In the genomic region with DNA sequence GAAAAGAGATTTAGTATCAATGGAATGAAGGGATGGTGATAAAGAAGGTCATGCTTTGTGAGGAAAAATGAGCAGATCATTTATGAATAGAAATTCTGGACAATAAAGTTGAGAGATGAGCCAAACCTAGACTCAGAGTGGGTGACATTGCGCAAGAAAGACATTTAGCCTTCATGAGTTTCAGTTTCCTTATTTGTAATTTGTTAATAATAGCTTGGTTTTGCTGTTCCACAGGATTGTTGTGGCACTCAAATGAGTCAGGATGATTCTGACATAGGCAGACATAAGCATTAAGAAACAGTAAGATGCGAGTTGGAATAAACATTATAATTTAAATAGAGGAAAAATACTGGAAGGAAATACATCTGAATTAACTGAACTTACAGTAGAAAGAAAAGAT, we compare ENCODE assay signal across 8 cellular contexts. TPM values are rescaled to one million over a fixed set of nuclear protein-coding genes. Genes with fewer than 3 reads are reported as not detected.
A peak's percentile ranks its signal among the peaks of the same experiment; 100 is the strongest.
DNase-seq lines count a peak whose midpoint lies in the region; ATAC-seq and TF ChIP-seq lines count a peak whose summit lies in the region.

No MANE protein-coding gene starts in this region.

- no peak overlapping the region for H3K27ac ChIP-seq in mesendoderm (ENCODE audit: low read depth, low read length)
- no peak overlapping the region for H3K27ac ChIP-seq in transverse colon
- H3K27ac ChIP-seq in ascending aorta, result no peak overlapping the region

- H2BK120ac ChIP-seq in mesendoderm (ENCODE audit: low read depth, low read length), result no peak overlapping the region

- no peak for TF ChIP-seq POLR2A in transverse colon (IDR thresholded peaks at IDR 0.05)

- in situ Hi-C loops in transverse colon (cut with MboI; ENCODE audit: low pct_ligation_motif_present in 1 of 4, low pct_unique_long_range_greater_than_20kb in 1 of 4, low sequenced_read_pairs in 3 of 4), result no loop called here

- H3K79me1 ChIP-seq in mesendoderm (ENCODE audit: low read length), result no peaks in the 10 kb centered on the region

- H2AK5ac ChIP-seq in mesendoderm (ENCODE audit: low read length), result no peak overlapping the region

- no peak overlapping the region for H3K4me3 ChIP-seq in kidney epithelial cell (ENCODE audit: low read depth, low read length)
- no peak overlapping the region for H3K4me3 ChIP-seq in H7 (ENCODE audit: insufficient read depth, low read depth, low read length)
- no peak overlapping the region for H3K4me3 ChIP-seq in mesendoderm (ENCODE audit: low read length)
- H3K4me3 ChIP-seq in transverse colon, result no peak overlapping the region
- no peak overlapping the region for H3K4me3 ChIP-seq in ascending aorta

- H3K4ac ChIP-seq in mesendoderm (ENCODE audit: low read depth, low read length), result no peak overlapping the region

- no peaks in the 10 kb centered on the region for H3K27me3 ChIP-seq in kidney epithelial cell (ENCODE audit: control insufficient read depth, insufficient read depth, low read length)
- no peaks in the 10 kb centered on the region for H3K27me3 ChIP-seq in H7 (ENCODE audit: control insufficient read depth, insufficient read depth, low read length)
- no peaks in the 10 kb centered on the region for H3K27me3 ChIP-seq in mesendoderm (ENCODE audit: insufficient read depth, low read length, poor library complexity)
- H3K27me3 ChIP-seq in transverse colon, result no peaks in the 10 kb centered on the region
- no peaks in the 10 kb centered on the region for H3K27me3 ChIP-seq in ascending aorta

- H3K23ac ChIP-seq in mesendoderm (ENCODE audit: low read length), result no peak overlapping the region

- no peak overlapping the region for H2BK5ac ChIP-seq in mesendoderm (ENCODE audit: low read length)

- no peak overlapping the region for H2BK15ac ChIP-seq in mesendoderm (replicated peaks; ENCODE audit: low read depth)

- no peak overlapping the region for H4K5ac ChIP-seq in mesendoderm (ENCODE audit: low read length)

- no peak for TF ChIP-seq EP300 in transverse colon (IDR thresholded peaks at IDR 0.05; ENCODE audit: low read depth)

- no CpG with 5 or more reads among the region's 2 CpGs for WGBS in mesendoderm (ENCODE audit: extremely low coverage, insufficient coverage, low lambda C conversion rate)
- WGBS in transverse colon (ENCODE audit: low coverage in 1 of 2), 2 donors, result 57 to 72% methylated on average over 2 of the region's 2 CpGs

- no peak for TF ChIP-seq CTCF in kidney epithelial cell (IDR thresholded peaks at IDR 0.05; ENCODE audit: insufficient read depth, low read length, poor library complexity, severe bottlenecking)
- TF ChIP-seq CTCF in transverse colon (IDR thresholded peaks at IDR 0.05), result no peak
- TF ChIP-seq CTCF in ascending aorta (IDR thresholded peaks at IDR 0.05), result no peak

- H3K18ac ChIP-seq in mesendoderm (ENCODE audit: low read length), result no peak overlapping the region

- H3K79me2 ChIP-seq in mesendoderm (ENCODE audit: control insufficient read depth, insufficient read depth, low read length), result no peaks in the 10 kb centered on the region

- H3K36me3 ChIP-seq in kidney epithelial cell (ENCODE audit: control insufficient read depth, insufficient read depth, low read length), result no peaks in the 10 kb centered on the region
- no peaks in the 10 kb centered on the region for H3K36me3 ChIP-seq in H7 (replicated peaks; ENCODE audit: control insufficient read depth, insufficient read depth, low read length)
- no peaks in the 10 kb centered on the region for H3K36me3 ChIP-seq in mesendoderm (ENCODE audit: control insufficient read depth, insufficient read depth, low read length)
- H3K36me3 ChIP-seq in transverse colon, result no peaks in the 10 kb centered on the region
- H3K36me3 ChIP-seq in ascending aorta, result no peaks in the 10 kb centered on the region

- no peak overlapping the region for H3K56ac ChIP-seq in mesendoderm (ENCODE audit: low read length)

- H3K9me3 ChIP-seq in transverse colon (no peaks in the 10 kb centered on the region), ascending aorta (no peaks in the 10 kb centered on the region)

- H4K8ac ChIP-seq in mesendoderm (ENCODE audit: low read depth, low read length), result no peak overlapping the region

- ATAC-seq in GM18511 (IDR thresholded peaks at IDR 0.05; ENCODE audit: unreplicated experiment) (peak; percentile 95), HG02623 (IDR thresholded peaks at IDR 0.05; ENCODE audit: unreplicated experiment) (peak; percentile 89)

- intact Hi-C loops in transverse colon (cut with DNase I; ENCODE audit: low total_unique reads) (no loop called here), ascending aorta (cut with DNase I) (no loop called here)

- H3K4me2 ChIP-seq in mesendoderm (ENCODE audit: low read length), result no peak overlapping the region

- H3K4me1 ChIP-seq in mesendoderm (ENCODE audit: control insufficient read depth, low read depth, low read length) (no peaks in the 10 kb centered on the region), transverse colon (peaks cover 0 to 15% (median 0%) of the 10 kb centered on the region in 4 donors), ascending aorta (peaks cover 0 to 5% of the 10 kb centered on the region in 2 donors)

- H3K9ac ChIP-seq in mesendoderm (ENCODE audit: low read length), result no peak overlapping the region

- DNase-seq in OCI-M1 (lab: John Stamatoyannopoulos, UW) (peak; percentile 8), kidney epithelial cell (ENCODE audit: low read depth) (peak; percentile 35), H7 (no peak), mesendoderm (no peak), transverse colon (no peak), ascending aorta (ENCODE audit: low spot score in 2 of 2) (no peak)

RNA-seq across cellular contexts. Expression of a gene that starts 34.8 kb away (rescaled TPM):
- total RNA-seq in kidney epithelial cell, result 62.0 and 64.7 TPM in 2 replicates
- total RNA-seq in H7 (2014; rRNA removed; shearing (Covaris generic)), result 1.2 and 2.8 TPM in 2 replicates
- polyA plus RNA-seq in mesendoderm (2013, experiment 1 of 2), result 1.5 TPM
- polyA plus RNA-seq in mesendoderm (2013, experiment 2 of 2), result 1.6 TPM
- total RNA-seq in transverse colon, result 10 to 100 TPM in 1 of 4 donors, 1 to 10 TPM in 3; 1.5 to 10.1 (median 8.7) TPM
- 3.2 TPM for total RNA-seq in ascending aorta

Comparison
In these comparisons a context has a peak if more than half of its experiments do, and no peak if none do; other contexts are left out.
1. DNase-seq: peak in OCI-M1 (single experiment) and kidney epithelial cell (single experiment); none in H7 (single experiment), mesendoderm (single experiment), transverse colon (single experiment) and ascending aorta (0 of 2).